Comparison of ENCODE assay signal across 8 cellular contexts in the genomic region with DNA sequence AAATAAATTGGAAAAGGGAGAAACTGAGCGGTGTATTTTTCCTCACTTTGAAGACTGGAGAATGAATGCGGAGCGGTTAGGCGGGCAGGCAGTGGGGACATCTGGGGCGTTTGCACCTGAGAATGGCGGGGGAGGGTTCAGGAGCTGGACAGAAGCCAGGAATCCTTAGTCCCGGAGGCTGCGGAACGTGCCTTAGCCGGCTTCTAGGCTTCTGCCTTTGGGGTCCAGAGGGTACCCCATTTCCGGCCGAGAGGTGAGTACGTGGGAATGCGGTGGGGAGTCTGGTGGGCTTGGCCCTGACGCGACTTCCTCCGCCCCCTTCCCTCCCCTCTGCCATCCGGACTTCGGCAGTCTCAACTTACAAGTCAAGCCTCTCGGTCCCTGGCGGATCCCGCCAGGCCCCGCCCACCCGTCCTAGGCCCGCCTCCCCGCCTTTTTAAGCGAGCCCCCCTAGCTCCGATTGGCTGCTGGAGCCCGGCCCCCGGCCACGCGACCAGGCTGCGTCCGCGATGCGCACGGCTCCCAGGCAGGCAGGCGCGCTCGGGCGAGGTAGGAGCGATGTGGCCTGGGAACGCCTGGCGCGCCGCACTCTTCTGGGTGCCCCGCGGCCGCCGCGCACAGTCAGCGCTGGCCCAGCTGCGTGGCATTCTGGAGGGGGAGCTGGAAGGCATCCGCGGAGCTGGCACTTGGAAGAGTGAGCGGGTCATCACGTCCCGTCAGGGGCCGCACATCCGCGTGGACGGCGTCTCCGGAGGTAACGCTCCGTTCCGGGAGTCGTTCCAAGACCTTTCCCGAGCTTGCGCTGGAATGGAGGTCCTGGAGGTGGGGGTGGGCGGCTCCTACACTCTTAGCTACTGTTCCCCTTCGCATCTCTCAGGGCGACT. TPM values are rescaled to one million over a fixed set of nuclear protein-coding genes. Genes with fewer than 3 reads are reported as not detected.
DNase-seq lines count a peak whose midpoint lies in the region; ATAC-seq and TF ChIP-seq lines count a peak whose summit lies in the region.

A gene (plus strand): TSS at position 525 of the 884 bp plus-strand sequence. CDS start 34 bp downstream, at position 559.

- H3K4me1 Mint-ChIP-seq in T-cell: peaks cover 36 to 45% (median 40%) of the 10 kb centered on the region in 3 donors
- peaks cover 38% of the 10 kb centered on the region for H3K4me1 Mint-ChIP-seq in activated naive CD8-positive, alpha-beta T cell treated with anti-CD3 and anti-CD28 coated beads, Interleukin-2, amount 50 U/mL, for 24 hours

- H3K79me2 ChIP-seq in parathyroid adenoma: no peaks in the 10 kb centered on the region

- peak in 1 of 2 donors; percentile 86 for TF ChIP-seq EP300 in tibial nerve (IDR thresholded peaks at IDR 0.05)

- POLR2A ChIA-PET in T-cell (lab: Charles Lee): interaction anchor here (0.6 to 0.7 kb wide), 3 partner anchors 59 to 369 kb away, joined by 4 to 5 read pairs (median 5); no protein-coding TSS in a partner anchor

- H3K27ac Mint-ChIP-seq in T-cell: no peak within 1 kb of the TSS
- H3K27ac Mint-ChIP-seq in activated naive CD8-positive, alpha-beta T cell treated with anti-CD3 and anti-CD28 coated beads, Interleukin-2, amount 50 U/mL, for 24 hours: no peak within 1 kb of the TSS

- H3K27me3 ChIP-seq in GM06990 (replicated peaks; ENCODE audit: control insufficient read depth, insufficient read depth, low read length) (peaks cover 10% of the 10 kb centered on the region; the same call in 1 of the 2 replicates), parathyroid adenoma (ENCODE audit: control insufficient read depth, insufficient read depth, low read length) (no peaks in the 10 kb centered on the region), tibial nerve (no peaks in the 10 kb centered on the region)

- no peaks in the 10 kb centered on the region for H3K36me3 ChIP-seq in GM06990 (ENCODE audit: control insufficient read depth, insufficient read depth, low read length)
- H3K36me3 ChIP-seq in parathyroid adenoma (ENCODE audit: control insufficient read depth, insufficient read depth, low read length): no peaks in the 10 kb centered on the region
- H3K36me3 ChIP-seq in tibial nerve: peaks cover 0 to 8% (median 0%) of the 10 kb centered on the region in 3 donors

- H3K27ac ChIP-seq in parathyroid adenoma (no peak within 1 kb of the TSS), tibial nerve (peak within 1 kb of the TSS in 3 of 4 donors; percentile 89 to 97 (median 90))

- intact Hi-C loops in Right ventricle myocardium superior (cut with DNase I): no loop called here

- H3K9me3 ChIP-seq in parathyroid adenoma (ENCODE audit: control insufficient read depth, low read length) (no peaks in the 10 kb centered on the region), tibial nerve (no peaks in the 10 kb centered on the region)

- H2AFZ ChIP-seq in parathyroid adenoma: peak within 1 kb of the TSS; percentile 85

- H3K4me3 ChIP-seq in GM06990 (replicated peaks; ENCODE audit: low read depth, low read length): peak within 1 kb of the TSS; percentile 76
- H3K4me3 ChIP-seq in parathyroid adenoma (ENCODE audit: low read depth, low read length): peak within 1 kb of the TSS; percentile 83
- peak within 1 kb of the TSS; percentile 45 to 65 (median 52) for H3K4me3 ChIP-seq in tibial nerve

- peak; percentile 79 for ATAC-seq in HG02610 (IDR thresholded peaks at IDR 0.05; ENCODE audit: unreplicated experiment)
- ATAC-seq in T-cell (replicated peaks in 1 of 4): peak; percentile 91 to 95 (median 92)
- peak; percentile 95 for ATAC-seq in activated naive CD8-positive, alpha-beta T cell treated with anti-CD3 and anti-CD28 coated beads, Interleukin-2, amount 50 U/mL, for 24 hours
- peak; percentile 90 for ATAC-seq in Right ventricle myocardium superior (ENCODE audit: poor library complexity)

- peak; percentile 98 for DNase-seq in GM06990 (ENCODE audit: extremely low read depth, insufficient read length)
- DNase-seq in NCI-H128 (lab: John Stamatoyannopoulos, UW; ENCODE audit: unreplicated experiment): peak; percentile 68
- peak; percentile 59 to 85 (median 72) for DNase-seq in T-cell
- peak; percentile 93 for DNase-seq in activated naive CD8-positive, alpha-beta T cell treated with anti-CD3 and anti-CD28 coated beads, Interleukin-2, amount 50 U/mL, for 24 hours
- DNase-seq in Right ventricle myocardium superior: peak; percentile 97
- peak; percentile 92 to 94 for DNase-seq in tibial nerve (ENCODE audit: low spot score in 2 of 2)

- no peaks in the 10 kb centered on the region for H3K36me3 Mint-ChIP-seq in T-cell
- no peaks in the 10 kb centered on the region for H3K36me3 Mint-ChIP-seq in activated naive CD8-positive, alpha-beta T cell treated with anti-CD3 and anti-CD28 coated beads, Interleukin-2, amount 50 U/mL, for 24 hours (ENCODE audit: low read depth)

- H3K9me3 Mint-ChIP-seq in T-cell: no peaks in the 10 kb centered on the region
- no peaks in the 10 kb centered on the region for H3K9me3 Mint-ChIP-seq in activated naive CD8-positive, alpha-beta T cell treated with anti-CD3 and anti-CD28 coated beads, Interleukin-2, amount 50 U/mL, for 24 hours

- H3K27me3 Mint-ChIP-seq in T-cell: peaks cover 12 to 62% of the 10 kb centered on the region in 2 donors
- H3K27me3 Mint-ChIP-seq in activated naive CD8-positive, alpha-beta T cell treated with anti-CD3 and anti-CD28 coated beads, Interleukin-2, amount 50 U/mL, for 24 hours: peaks cover 59% of the 10 kb centered on the region

- H3K4me2 ChIP-seq in parathyroid adenoma (ENCODE audit: low read length): peak within 1 kb of the TSS; percentile 99

- H3K4me1 ChIP-seq in parathyroid adenoma (peaks cover 5% of the 10 kb centered on the region), tibial nerve (peaks cover 0 to 55% (median 32%) of the 10 kb centered on the region in 4 donors)

- no peak for TF ChIP-seq CTCF in GM06990 (IDR thresholded peaks at IDR 0.05; ENCODE audit: insufficient read depth, low read length, poor library complexity, severe bottlenecking)
- no peak for TF ChIP-seq CTCF in parathyroid adenoma (IDR thresholded peaks at IDR 0.05)
- peak in 1 of 5 experiments; percentile 27 for TF ChIP-seq CTCF in tibial nerve (IDR thresholded peaks at IDR 0.05)

- WGBS in tibial nerve, 2 donors: 1% methylated on average over 44 to 55 of the region's 73 CpGs

- TF ChIP-seq POLR2A in tibial nerve (IDR thresholded peaks at IDR 0.05): peak; percentile 21 to 84

- no peak within 1 kb of the TSS for H3K9ac ChIP-seq in parathyroid adenoma

- peak within 1 kb of the TSS; percentile 59 to 68 (median 60) for H3K4me3 Mint-ChIP-seq in T-cell
- H3K4me3 Mint-ChIP-seq in activated naive CD8-positive, alpha-beta T cell treated with anti-CD3 and anti-CD28 coated beads, Interleukin-2, amount 50 U/mL, for 24 hours: peak within 1 kb of the TSS; percentile 78

- CTCF ChIA-PET in T-cell (lab: Charles Lee): interaction anchor here (0.6 to 1.5 kb wide), 5 partner anchors 9 to 1285 kb away, joined by 3 to 10 read pairs (median 6); no protein-coding TSS in a partner anchor

RNA-seq across cellular contexts. Expression of the gene that starts here (rescaled TPM):
- 1 to 10 TPM; 1.2 to 3.5 (median 2.3) TPM for total RNA-seq in T-cell
- 31.0 TPM for total RNA-seq in Right ventricle myocardium superior
- 10 to 100 TPM; 10.3 to 39.8 (median 21.5) TPM for total RNA-seq in tibial nerve
